28 cellular contexts compared by ENCODE assay signal in genomic region chr19:46111376-46111775, GRCh38. TPM values are rescaled to one million over a fixed set of nuclear protein-coding genes. Genes with fewer than 3 reads are reported as not detected.
"Had no signal": no experiment of that assay in that cellular context is flagged by ENCODE, and none has a peak within 500 bp of the region (broad histone marks: within the 10 kb centered on the region; RNA-seq: fewer than 3 reads in every experiment).

No MANE protein-coding gene starts in this region.

- H3K4me3 ChIP-seq: cardiac muscle cell, colonic mucosa, gastroesophageal sphincter, hepatocyte, pancreas, prostate gland, testis, transverse colon, uterus had no signal

- H3K36me3 ChIP-seq: cardiac muscle cell, colonic mucosa, gastroesophageal sphincter, pancreas, prostate gland, transverse colon, uterus had no signal

- FAIRE-seq: endometrium, pancreas had no signal

- H3K27me3 ChIP-seq: colonic mucosa, pancreas, testis, uterus had no signal

- H3K4me1 ChIP-seq: colonic mucosa, gastroesophageal sphincter, prostate gland, testis, transverse colon, uterus had no signal

- H3K27ac ChIP-seq: cardiac muscle cell, colonic mucosa, gastroesophageal sphincter, hepatocyte, pancreas, prostate gland, testis, transverse colon had no signal

- H3K9me3 ChIP-seq: colonic mucosa, gastroesophageal sphincter, pancreas, prostate gland, testis, transverse colon, uterus had no signal

- DNase-seq: activated B cell treated with CpG ODN at 0.5 μM for 24 hours; activated CD4-positive, alpha-beta T cell treated with anti-CD3 and anti-CD28 coated beads, Interleukin-2, amount 50 U/mL, for 4 hours; activated naive CD4-positive, alpha-beta T cell treated with Interleukin-2 at 50 U/mL for 16 hours; activated T-cell treated with anti-CD3 and anti-CD28 coated beads for 4 hours; activated T-cell treated with anti-CD3 and anti-CD28 coated beads, Interleukin-2, amount 50 U/mL, for 72 hours; cerebellar nuclear complex; colonic mucosa; effector CD8-positive, alpha-beta T cell; islet precursor cell; left cardiac atrium; naive B cell; nephron progenitor cell; pancreas; stimulated activated CD4-positive, alpha-beta T cell treated with anti-CD3 and anti-CD28 coated beads, Interleukin-2, amount 100 ng/mL, for 48 hours; stimulated activated naive CD4-positive, alpha-beta T cell treated with Interleukin-2 at 50 U/mL for 16 hours; testis; transverse colon; uterus had no signal

- ATAC-seq: activated T-cell treated with anti-CD3 and anti-CD28 coated beads, Interleukin-2, amount 50 U/mL, for 72 hours; gastroesophageal sphincter; left cardiac atrium; pancreas had no signal

RNA-seq across cellular contexts. Expression of gene IGFL3, which starts 13.1 kb away (rescaled TPM):
- total RNA-seq: activated B cell treated with CpG ODN at 0.5 μM for 24 hours; activated T-cell treated with anti-CD3 and anti-CD28 coated beads, Interleukin-2, amount 50 U/mL, for 72 hours; cardiac muscle cell; colonic mucosa; dermis microvascular lymphatic vessel endothelial cell; epithelial cell of proximal tubule; gastroesophageal sphincter; left cardiac atrium; liver; mesothelial cell of epicardium; pancreas; prostate gland; testis; transverse colon; uterus had no signal
- polyA plus RNA-seq: adipose tissue, cardiac muscle cell, liver, pancreas had no signal

RNA-seq across cellular contexts. Expression of gene IGFL2, which starts 36.7 kb away (rescaled TPM):
- total RNA-seq: activated B cell treated with CpG ODN at 0.5 μM for 24 hours; activated T-cell treated with anti-CD3 and anti-CD28 coated beads, Interleukin-2, amount 50 U/mL, for 72 hours; cardiac muscle cell; dermis microvascular lymphatic vessel endothelial cell; epithelial cell of proximal tubule; gastroesophageal sphincter; left cardiac atrium; pancreas; transverse colon had no signal
- polyA plus RNA-seq: liver, pancreas had no signal
